ENCODE assay signal across 21 cellular contexts in genomic region chr3:77459926-77460325, GRCh38.
"Had no signal": no experiment of that assay in that cellular context is flagged by ENCODE, and none has a peak within 500 bp of the region (broad histone marks: within the 10 kb centered on the region; RNA-seq: fewer than 3 reads in every experiment).

No MANE protein-coding gene starts in this region.

- H3K4me3 ChIP-seq: dorsolateral prefrontal cortex, heart right ventricle, mucosa of descending colon, psoas muscle, right lobe of liver, tibial artery, upper lobe of left lung, uterus had no signal

- H3K27ac ChIP-seq: dorsolateral prefrontal cortex, heart right ventricle, neutrophil, psoas muscle, right lobe of liver, tibial artery, upper lobe of left lung, uterus had no signal

- H3K4me3 Mint-ChIP-seq: naive thymus-derived CD8-positive, alpha-beta T cell; stimulated activated memory B cell treated with anti-CD40 and anti-IgM and Interleukin-4, amounts not matched to agents 10 μg/mL and 1 μg/mL and 100 μg/mL, for 72 hours; stimulated activated naive CD8-positive, alpha-beta T cell treated with anti-CD3 and anti-CD28 coated beads, Interleukin-15, Interleukin-2, amounts not matched to agents 100 ng/mL and 50 ng/mL, for 24 hours had no signal

- H3K9me3 ChIP-seq: heart right ventricle, mucosa of descending colon, neutrophil, psoas muscle, right lobe of liver, tibial artery, upper lobe of left lung, uterus had no signal

- H3K36me3 Mint-ChIP-seq: naive thymus-derived CD8-positive, alpha-beta T cell; stimulated activated memory B cell treated with anti-CD40 and anti-IgM and Interleukin-4, amounts not matched to agents 10 μg/mL and 1 μg/mL and 100 μg/mL, for 72 hours had no signal

- H3K36me3 ChIP-seq: heart right ventricle, neutrophil, right lobe of liver, tibial artery, upper lobe of left lung, uterus had no signal

- FAIRE-seq: endometrium, frontal cortex had no signal

- H3K27me3 Mint-ChIP-seq: naive thymus-derived CD8-positive, alpha-beta T cell; stimulated activated memory B cell treated with anti-CD40 and anti-IgM and Interleukin-4, amounts not matched to agents 10 μg/mL and 1 μg/mL and 100 μg/mL, for 72 hours; stimulated activated naive CD8-positive, alpha-beta T cell treated with anti-CD3 and anti-CD28 coated beads, Interleukin-15, Interleukin-2, amounts not matched to agents 100 ng/mL and 50 ng/mL, for 24 hours had no signal

- DNase-seq: dorsolateral prefrontal cortex; effector CD8-positive, alpha-beta T cell; heart right ventricle; hypothalamus; islet precursor cell; mucosa of descending colon; naive thymus-derived CD8-positive, alpha-beta T cell; psoas muscle; retina; right lobe of liver; stimulated activated CD4-positive, alpha-beta T cell treated with anti-CD3 and anti-CD28 coated beads, Interleukin-4, amount 100 ng/mL, for 24 hours; tibial artery; upper lobe of left lung; uterus had no signal

- ATAC-seq: esophagus mucosa; heart right ventricle; left lobe of liver; mucosa of descending colon; naive thymus-derived CD8-positive, alpha-beta T cell; psoas muscle; right lobe of liver; stimulated activated memory B cell treated with anti-CD40 and anti-IgM and Interleukin-4, amounts not matched to agents 10 μg/mL and 1 μg/mL and 100 μg/mL, for 72 hours had no signal

- H3K4me1 ChIP-seq: heart right ventricle, psoas muscle, right lobe of liver, uterus had no signal

- H3K4me1 Mint-ChIP-seq: naive thymus-derived CD8-positive, alpha-beta T cell; stimulated activated memory B cell treated with anti-CD40 and anti-IgM and Interleukin-4, amounts not matched to agents 10 μg/mL and 1 μg/mL and 100 μg/mL, for 72 hours had no signal

- H3K27ac Mint-ChIP-seq: naive thymus-derived CD8-positive, alpha-beta T cell; stimulated activated memory B cell treated with anti-CD40 and anti-IgM and Interleukin-4, amounts not matched to agents 10 μg/mL and 1 μg/mL and 100 μg/mL, for 72 hours; stimulated activated naive CD8-positive, alpha-beta T cell treated with anti-CD3 and anti-CD28 coated beads, Interleukin-15, Interleukin-2, amounts not matched to agents 100 ng/mL and 50 ng/mL, for 24 hours had no signal

- H3K27me3 ChIP-seq: dorsolateral prefrontal cortex, heart right ventricle, neutrophil, right lobe of liver, tibial artery, upper lobe of left lung, uterus had no signal
